In genomic region chr17:13306310-13306962, GRCh38 we compare ENCODE assay signal across 8 cellular contexts.
DNase-seq lines count a peak whose midpoint lies in the region; TF ChIP-seq lines count a peak whose summit lies in the region.

No MANE protein-coding gene starts in this region.

- H3K4me1 Mint-ChIP-seq in brain = peaks cover 11% of the 10 kb centered on the region

- peak; percentile 50 to 61 for TF ChIP-seq CTCF in brain (conservative IDR thresholded peaks at IDR 0.05)

- DNase-seq in DMS53 (lab: John Stamatoyannopoulos, UW) = peak; percentile 33
- DNase-seq in DMS53 treated with DMSO at 0.1 percent for 48 hours (lab: John Stamatoyannopoulos, UW; ENCODE audit: unreplicated experiment) = no peak
- DNase-seq in NCI-H226 = peak; percentile 78
- DNase-seq in myocyte (ENCODE audit: low read depth) = peak; percentile 57
- DNase-seq in central memory CD4-positive, alpha-beta T cell = no peak
- DNase-seq in NCI-H2227 (lab: John Stamatoyannopoulos, UW; ENCODE audit: unreplicated experiment) = no peak
- no peak for DNase-seq in NCI-H2107 (lab: John Stamatoyannopoulos, UW)

- H3K36me3 Mint-ChIP-seq in brain = no peaks in the 10 kb centered on the region

- H3K9me3 Mint-ChIP-seq in brain = peaks cover 5 to 11% (median 10%) of the 10 kb centered on the region in 5 experiments

- H3K27ac Mint-ChIP-seq in brain = no peak overlapping the region

- peaks cover 4% of the 10 kb centered on the region for H3K27me3 Mint-ChIP-seq in brain

- H3K4me3 Mint-ChIP-seq in brain = no peak overlapping the region

Comparison
In these comparisons a context has a peak if more than half of its experiments do, and no peak if none do; other contexts are left out.
1. DNase-seq: peak in DMS53 (single experiment), NCI-H226 (single experiment) and myocyte (single experiment); none in DMS53 treated with DMSO at 0.1 percent for 48 hours (single experiment), central memory CD4-positive, alpha-beta T cell (single experiment), NCI-H2227 (single experiment) and NCI-H2107 (single experiment).